In the genomic region with DNA sequence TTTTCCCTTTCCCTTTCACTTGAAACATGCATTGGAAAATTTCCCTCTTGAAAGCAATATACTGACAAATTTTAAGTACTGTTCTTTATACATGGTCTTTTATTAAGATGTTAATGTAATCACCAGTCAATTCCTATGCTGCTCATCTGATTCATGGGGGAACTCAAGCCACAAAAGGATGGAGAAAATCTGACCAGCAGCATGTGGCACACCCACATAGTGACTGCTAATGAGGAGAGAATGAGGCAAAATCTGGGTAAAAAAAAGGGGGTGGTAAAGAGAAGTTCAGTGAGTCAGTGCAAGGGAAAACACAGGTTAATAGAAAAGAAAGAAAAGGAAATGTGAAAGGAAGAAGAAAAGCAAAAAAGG, we compare ENCODE assay signal across 10 cellular contexts. TPM values are rescaled to one million over a fixed set of nuclear protein-coding genes. Genes with fewer than 3 reads are reported as not detected.
DNase-seq lines count a peak whose midpoint lies in the region; ATAC-seq and TF ChIP-seq lines count a peak whose summit lies in the region.
"Had no signal": no experiment of that assay in that cellular context is flagged by ENCODE, and none has a peak within 500 bp of the region (broad histone marks: within the 10 kb centered on the region; RNA-seq: fewer than 3 reads in every experiment).

No MANE protein-coding gene starts in this region.

- peak overlapping the region; percentile 22 to 68 (median 60); a peak in 16 of 22 replicates for H3K9ac ChIP-seq in BLaER1 treated with 17β-estradiol and CSF1 and Interleukin-3, amounts not matched to agents 10 nM and 100 nM

- H3K27me3 ChIP-seq in BLaER1 treated with 17β-estradiol and CSF1 and Interleukin-3, amounts not matched to agents 10 nM and 100 nM = no peaks in the 10 kb centered on the region
- H3K27me3 ChIP-seq in prostate gland (replicated peaks; ENCODE audit: insufficient read depth) = no peaks in the 10 kb centered on the region

- intact Hi-C loops in prostate gland (cut with DNase I) = no loop called here

- no peaks in the 10 kb centered on the region for H3K9me3 ChIP-seq in BLaER1 treated with 17β-estradiol and CSF1 and Interleukin-3, amounts not matched to agents 10 nM and 100 nM (replicated peaks in 1 of 11)
- no peaks in the 10 kb centered on the region for H3K9me3 ChIP-seq in prostate gland

- peaks cover 23% of the 10 kb centered on the region for H3K4me1 Mint-ChIP-seq in chondrocyte (ENCODE audit: low read depth)

- peak; percentile 11 for ATAC-seq in HG02759 (IDR thresholded peaks at IDR 0.05; ENCODE audit: unreplicated experiment)

- H3K4me1 ChIP-seq in BLaER1 treated with 17β-estradiol and CSF1 and Interleukin-3, amounts not matched to agents 10 nM and 100 nM = peaks cover 30 to 86% (median 60%) of the 10 kb centered on the region in 10 experiments
- H3K4me1 ChIP-seq in prostate gland (replicated peaks) = peaks cover 7% of the 10 kb centered on the region

- peaks cover 5% of the 10 kb centered on the region for H3K36me3 Mint-ChIP-seq in chondrocyte (ENCODE audit: low read depth)

- H4K20me1 ChIP-seq in BLaER1 treated with 17β-estradiol and CSF1 and Interleukin-3, amounts not matched to agents 10 nM and 100 nM = peaks cover 0 to 22% (median 6%) of the 10 kb centered on the region in 11 experiments; a peak in 9 of 22 replicates

- DNase-seq in chondrocyte (ENCODE audit: low spot score) = no peak
- no peak for DNase-seq in prostate gland (ENCODE audit: low spot score)
- no peak for DNase-seq in stimulated activated CD4-positive, alpha-beta T cell treated with anti-CD3 and anti-CD28 coated beads, Interleukin-4, amount 100 ng/mL, for 24 hours
- DNase-seq in medulla oblongata (ENCODE audit: extremely low spot score) = no peak
- DNase-seq in DMS79 treated with DMSO at 0.1 percent for 48 hours (lab: John Stamatoyannopoulos, UW) = no peak
- no peak for DNase-seq in NCI-H345 (lab: John Stamatoyannopoulos, UW)
- DNase-seq: activated CD4-positive, alpha-beta T cell treated with anti-CD3 and anti-CD28 coated beads, Interleukin-2, amount 50 U/mL, for 1 hour; NCI-H69 had no signal

- H3K27ac Mint-ChIP-seq in chondrocyte (ENCODE audit: unreplicated experiment) = peak overlapping the region; percentile 10

- no peaks in the 10 kb centered on the region for H3K9me3 Mint-ChIP-seq in chondrocyte (ENCODE audit: low read depth)

- TF ChIP-seq CTCF in chondrocyte (IDR thresholded peaks at IDR 0.05) = no peak
- TF ChIP-seq CTCF in prostate gland (IDR thresholded peaks at IDR 0.05) = no peak

- no peak for TF ChIP-seq POLR2A in prostate gland (IDR thresholded peaks at IDR 0.05)

- H3K27me3 Mint-ChIP-seq in chondrocyte (ENCODE audit: low read depth) = no peaks in the 10 kb centered on the region

- peak overlapping the region in 3 of 10 experiments; percentile 5 to 25 (median 13); a peak in 3 of 20 replicates for H3K4me3 ChIP-seq in BLaER1 treated with 17β-estradiol and CSF1 and Interleukin-3, amounts not matched to agents 10 nM and 100 nM
- no peak overlapping the region for H3K4me3 ChIP-seq in prostate gland

- no peak overlapping the region for H3K4me3 Mint-ChIP-seq in chondrocyte (ENCODE audit: unreplicated experiment)

- peak overlapping the region; percentile 66 to 86 (median 82) for H3K27ac ChIP-seq in BLaER1 treated with 17β-estradiol and CSF1 and Interleukin-3, amounts not matched to agents 10 nM and 100 nM
- peak overlapping the region; percentile 63 to 75 for H3K27ac ChIP-seq in prostate gland

- peaks cover 0 to 42% (median 2%) of the 10 kb centered on the region in 11 experiments; a peak in 6 of 22 replicates for H3K36me3 ChIP-seq in BLaER1 treated with 17β-estradiol and CSF1 and Interleukin-3, amounts not matched to agents 10 nM and 100 nM
- H3K36me3 ChIP-seq in prostate gland = no peaks in the 10 kb centered on the region

- peak overlapping the region; percentile 67 to 95 (median 78) for H3K4me2 ChIP-seq in BLaER1 treated with 17β-estradiol and CSF1 and Interleukin-3, amounts not matched to agents 10 nM and 100 nM

RNA-seq across cellular contexts. Expression of a gene that starts 11.3 kb away (rescaled TPM):
- total RNA-seq in chondrocyte (11.1 to 16.5 TPM (median 14.0 TPM) in 3 replicates), prostate gland (10 to 100 TPM; 46.6 to 51.3 TPM)
